ENCODE assay signal across 26 cellular contexts in the genomic region with DNA sequence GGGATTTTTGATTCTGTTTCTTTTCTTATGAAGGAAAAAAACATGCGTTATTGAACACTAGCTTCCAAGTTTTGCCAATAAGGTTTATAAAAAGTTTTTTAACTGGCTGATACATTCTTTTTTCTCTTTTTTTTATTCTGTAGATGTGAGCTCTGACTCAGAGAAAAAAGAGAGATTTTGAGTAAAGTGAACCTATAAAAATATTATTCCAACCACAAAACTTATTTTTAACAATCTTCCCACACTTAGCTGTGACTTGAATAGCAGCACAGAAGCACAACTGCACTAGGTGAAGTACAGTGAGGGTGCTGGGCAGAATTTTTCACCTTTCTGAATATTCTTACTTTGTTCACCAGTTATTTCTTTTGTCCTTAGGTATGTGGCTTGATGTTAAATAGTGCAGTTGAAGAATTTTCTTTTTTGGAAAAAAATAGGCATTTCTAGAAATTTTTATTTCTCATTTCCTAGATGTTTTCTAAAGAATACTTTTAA. TPM values are rescaled to one million over a fixed set of nuclear protein-coding genes. Genes with fewer than 3 reads are reported as not detected.
"Had no signal": no experiment of that assay in that cellular context is flagged by ENCODE, and none has a peak within 500 bp of the region (broad histone marks: within the 10 kb centered on the region; RNA-seq: fewer than 3 reads in every experiment).

No MANE protein-coding gene starts in this region.

- H3K27ac ChIP-seq: hepatocyte, left ventricle myocardium inferior, pancreas, psoas muscle had no signal

- H3K4me3 Mint-ChIP-seq: activated CD8-positive, alpha-beta T cell treated with anti-CD3 and anti-CD28 coated beads, Interleukin-2, amount 10 ng/mL, durations not matched to agents 7 days and 5 days; activated naive CD8-positive, alpha-beta T cell treated with anti-CD3 and anti-CD28 coated beads, Interleukin-2, amount 10 ng/mL, durations not matched to agents 7 days and 5 days; brain; immature natural killer cell; mesothelial cell of epicardium; natural killer cell treated with Interleukin-12 subunit alpha and Interleukin-12 subunit beta and Interleukin-15 and Interleukin-18, amount 100 ng/mL, for 72 hours had no signal

- H3K27ac Mint-ChIP-seq: activated CD8-positive, alpha-beta T cell treated with anti-CD3 and anti-CD28 coated beads, Interleukin-2, amount 10 ng/mL, durations not matched to agents 7 days and 5 days; activated naive CD8-positive, alpha-beta T cell treated with anti-CD3 and anti-CD28 coated beads, Interleukin-2, amount 10 ng/mL, durations not matched to agents 7 days and 5 days; brain; immature natural killer cell; mesothelial cell of epicardium; natural killer cell treated with Interleukin-12 subunit alpha and Interleukin-12 subunit beta and Interleukin-15 and Interleukin-18, amount 100 ng/mL, for 72 hours had no signal

- H3K27me3 Mint-ChIP-seq: activated naive CD8-positive, alpha-beta T cell treated with anti-CD3 and anti-CD28 coated beads, Interleukin-2, amount 10 ng/mL, durations not matched to agents 7 days and 5 days; brain; natural killer cell treated with Interleukin-12 subunit alpha and Interleukin-12 subunit beta and Interleukin-15 and Interleukin-18, amount 100 ng/mL, for 72 hours had no signal

- DNase-seq: activated CD4-positive, alpha-beta T cell treated with anti-CD3 and anti-CD28 coated beads for 1 hour; activated CD4-positive, alpha-beta T cell treated with anti-CD3 and anti-CD28 coated beads, Interleukin-2, amount 50 U/mL, for 1 hour; activated CD8-positive, alpha-beta T cell treated with anti-CD3 and anti-CD28 coated beads, Interleukin-2, amount 10 ng/mL, durations not matched to agents 7 days and 5 days; activated naive CD4-positive, alpha-beta T cell; activated naive CD8-positive, alpha-beta T cell treated with anti-CD3 and anti-CD28 coated beads, Interleukin-2, amount 10 ng/mL, durations not matched to agents 7 days and 5 days; amygdala; dermis blood vessel endothelial cell; effector CD8-positive, alpha-beta T cell; glutamatergic neuron; immature natural killer cell; kidney glomerular epithelial cell; left ventricle myocardium inferior; pancreas; psoas muscle; right cardiac atrium; stimulated activated CD4-positive, alpha-beta T cell treated with anti-CD3 and anti-CD28 coated beads, Interleukin-4, amount 100 ng/mL, for 1 hour; stimulated activated naive CD4-positive, alpha-beta T cell treated with Interleukin-2 at 50 U/mL for 16 hours; T-helper 9 cell had no signal

- H3K9me3 ChIP-seq: left ventricle myocardium inferior, pancreas, psoas muscle, tibial nerve had no signal

- H3K4me3 ChIP-seq: hepatocyte, left ventricle myocardium inferior, pancreas, psoas muscle, skin epidermis, tibial nerve had no signal

- FAIRE-seq: frontal cortex, pancreas had no signal

- H3K36me3 Mint-ChIP-seq: activated naive CD8-positive, alpha-beta T cell treated with anti-CD3 and anti-CD28 coated beads, Interleukin-2, amount 10 ng/mL, durations not matched to agents 7 days and 5 days; brain; immature natural killer cell; mesothelial cell of epicardium; natural killer cell treated with Interleukin-12 subunit alpha and Interleukin-12 subunit beta and Interleukin-15 and Interleukin-18, amount 100 ng/mL, for 72 hours had no signal

- H3K36me3 ChIP-seq: left ventricle myocardium inferior, pancreas, tibial nerve had no signal

- H3K9me3 Mint-ChIP-seq: activated naive CD8-positive, alpha-beta T cell treated with anti-CD3 and anti-CD28 coated beads, Interleukin-2, amount 10 ng/mL, durations not matched to agents 7 days and 5 days; brain; mesothelial cell of epicardium; natural killer cell treated with Interleukin-12 subunit alpha and Interleukin-12 subunit beta and Interleukin-15 and Interleukin-18, amount 100 ng/mL, for 72 hours had no signal

- ATAC-seq: activated CD8-positive, alpha-beta T cell treated with anti-CD3 and anti-CD28 coated beads, Interleukin-2, amount 10 ng/mL, durations not matched to agents 7 days and 5 days; natural killer cell treated with Interleukin-12 subunit alpha and Interleukin-12 subunit beta and Interleukin-15 and Interleukin-18, amount 100 ng/mL, for 72 hours; pancreas; psoas muscle; right cardiac atrium had no signal

- H3K4me1 Mint-ChIP-seq: activated naive CD8-positive, alpha-beta T cell treated with anti-CD3 and anti-CD28 coated beads, Interleukin-2, amount 10 ng/mL, durations not matched to agents 7 days and 5 days; brain; immature natural killer cell had no signal

- H2AFZ ChIP-seq: hepatocyte had no signal

- H3K79me2 ChIP-seq: hepatocyte had no signal

- H3K27me3 ChIP-seq: hepatocyte, pancreas, tibial nerve had no signal

- H3K4me1 ChIP-seq: left ventricle myocardium inferior, pancreas, psoas muscle had no signal

RNA-seq across cellular contexts. Expression of gene CHSY3, which starts 41.6 kb away (rescaled TPM):
- total RNA-seq: activated CD8-positive, alpha-beta T cell treated with anti-CD3 and anti-CD28 coated beads, Interleukin-2, amount 10 ng/mL, durations not matched to agents 7 days and 5 days; activated naive CD8-positive, alpha-beta T cell treated with anti-CD3 and anti-CD28 coated beads, Interleukin-2, amount 10 ng/mL, durations not matched to agents 7 days and 5 days; T-helper 1 cell treated with Interleukin-12 subunit alpha and Interleukin-12 subunit beta and Interleukin-4 antibody, amounts not matched to agents 30 ng/mL and 1 ng/mL, for 36 hours had no signal
